Comparison of ENCODE assay signal across 1 cellular context in the genomic region with DNA sequence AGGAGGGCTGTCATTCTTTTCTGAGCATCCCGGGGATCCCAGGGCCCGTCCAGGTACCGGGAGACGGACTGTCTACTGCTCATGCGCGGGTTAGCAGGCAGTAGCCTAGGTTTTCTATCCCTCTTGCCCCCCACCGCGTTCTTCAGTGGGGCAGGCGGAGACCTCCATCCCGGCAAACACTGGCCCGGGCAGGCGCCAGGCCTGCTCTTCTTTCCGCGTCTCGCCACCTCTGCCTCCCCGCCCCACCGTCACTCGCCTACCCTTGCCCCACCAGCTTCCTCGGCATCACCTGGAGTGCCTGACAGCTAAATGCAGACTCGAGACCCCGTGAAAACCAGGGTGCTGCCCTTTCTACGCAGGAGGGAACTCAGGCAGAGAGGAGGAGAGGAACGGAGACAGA.
TF ChIP-seq lines count a peak whose summit lies in the region.

No MANE protein-coding gene starts in this region.

TF ChIP-seq in GM23338, 12 proteins besides CTCF, POLR2A, EP300 and RAD21 (continued from another document):
- TF ChIP-seq, protein P1, sequence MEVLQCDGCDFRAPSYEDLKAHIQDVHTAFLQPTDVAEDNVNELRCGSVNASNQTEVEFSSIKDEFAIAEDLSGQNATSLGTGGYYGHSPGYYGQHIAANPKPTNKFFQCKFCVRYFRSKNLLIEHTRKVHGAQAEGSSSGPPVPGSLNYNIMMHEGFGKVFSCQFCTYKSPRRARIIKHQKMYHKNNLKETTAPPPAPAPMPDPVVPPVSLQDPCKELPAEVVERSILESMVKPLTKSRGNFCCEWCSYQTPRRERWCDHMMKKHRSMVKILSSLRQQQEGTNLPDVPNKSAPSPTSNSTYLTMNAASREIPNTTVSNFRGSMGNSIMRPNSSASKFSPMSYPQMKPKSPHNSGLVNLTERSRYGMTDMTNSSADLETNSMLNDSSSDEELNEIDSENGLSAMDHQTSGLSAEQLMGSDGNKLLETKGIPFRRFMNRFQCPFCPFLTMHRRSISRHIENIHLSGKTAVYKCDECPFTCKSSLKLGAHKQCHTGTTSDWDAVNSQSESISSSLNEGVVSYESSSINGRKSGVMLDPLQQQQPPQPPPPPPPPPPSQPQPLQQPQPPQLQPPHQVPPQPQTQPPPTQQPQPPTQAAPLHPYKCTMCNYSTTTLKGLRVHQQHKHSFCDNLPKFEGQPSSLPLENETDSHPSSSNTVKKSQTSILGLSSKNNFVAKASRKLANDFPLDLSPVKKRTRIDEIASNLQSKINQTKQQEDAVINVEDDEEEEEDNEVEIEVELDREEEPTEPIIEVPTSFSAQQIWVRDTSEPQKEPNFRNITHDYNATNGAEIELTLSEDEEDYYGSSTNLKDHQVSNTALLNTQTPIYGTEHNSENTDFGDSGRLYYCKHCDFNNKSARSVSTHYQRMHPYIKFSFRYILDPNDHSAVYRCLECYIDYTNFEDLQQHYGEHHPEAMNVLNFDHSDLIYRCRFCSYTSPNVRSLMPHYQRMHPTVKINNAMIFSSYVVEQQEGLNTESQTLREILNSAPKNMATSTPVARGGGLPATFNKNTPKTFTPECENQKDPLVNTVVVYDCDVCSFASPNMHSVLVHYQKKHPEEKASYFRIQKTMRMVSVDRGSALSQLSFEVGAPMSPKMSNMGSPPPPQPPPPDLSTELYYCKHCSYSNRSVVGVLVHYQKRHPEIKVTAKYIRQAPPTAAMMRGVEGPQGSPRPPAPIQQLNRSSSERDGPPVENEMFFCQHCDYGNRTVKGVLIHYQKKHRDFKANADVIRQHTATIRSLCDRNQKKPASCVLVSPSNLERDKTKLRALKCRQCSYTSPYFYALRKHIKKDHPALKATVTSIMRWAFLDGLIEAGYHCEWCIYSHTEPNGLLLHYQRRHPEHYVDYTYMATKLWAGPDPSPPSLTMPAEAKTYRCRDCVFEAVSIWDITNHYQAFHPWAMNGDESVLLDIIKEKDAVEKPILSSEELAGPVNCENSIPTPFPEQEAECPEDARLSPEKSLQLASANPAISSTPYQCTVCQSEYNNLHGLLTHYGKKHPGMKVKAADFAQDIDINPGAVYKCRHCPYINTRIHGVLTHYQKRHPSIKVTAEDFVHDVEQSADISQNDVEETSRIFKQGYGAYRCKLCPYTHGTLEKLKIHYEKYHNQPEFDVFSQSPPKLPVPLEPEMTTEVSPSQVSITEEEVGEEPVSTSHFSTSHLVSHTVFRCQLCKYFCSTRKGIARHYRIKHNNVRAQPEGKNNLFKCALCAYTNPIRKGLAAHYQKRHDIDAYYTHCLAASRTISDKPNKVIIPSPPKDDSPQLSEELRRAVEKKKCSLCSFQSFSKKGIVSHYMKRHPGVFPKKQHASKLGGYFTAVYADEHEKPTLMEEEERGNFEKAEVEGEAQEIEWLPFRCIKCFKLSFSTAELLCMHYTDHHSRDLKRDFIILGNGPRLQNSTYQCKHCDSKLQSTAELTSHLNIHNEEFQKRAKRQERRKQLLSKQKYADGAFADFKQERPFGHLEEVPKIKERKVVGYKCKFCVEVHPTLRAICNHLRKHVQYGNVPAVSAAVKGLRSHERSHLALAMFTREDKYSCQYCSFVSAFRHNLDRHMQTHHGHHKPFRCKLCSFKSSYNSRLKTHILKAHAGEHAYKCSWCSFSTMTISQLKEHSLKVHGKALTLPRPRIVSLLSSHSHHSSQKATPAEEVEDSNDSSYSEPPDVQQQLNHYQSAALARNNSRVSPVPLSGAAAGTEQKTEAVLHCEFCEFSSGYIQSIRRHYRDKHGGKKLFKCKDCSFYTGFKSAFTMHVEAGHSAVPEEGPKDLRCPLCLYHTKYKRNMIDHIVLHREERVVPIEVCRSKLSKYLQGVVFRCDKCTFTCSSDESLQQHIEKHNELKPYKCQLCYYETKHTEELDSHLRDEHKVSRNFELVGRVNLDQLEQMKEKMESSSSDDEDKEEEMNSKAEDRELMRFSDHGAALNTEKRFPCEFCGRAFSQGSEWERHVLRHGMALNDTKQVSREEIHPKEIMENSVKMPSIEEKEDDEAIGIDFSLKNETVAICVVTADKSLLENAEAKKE (CRISPR knock-in tag; IDR thresholded peaks at IDR 0.05) = no peak
- TF ChIP-seq ZNF114 (CRISPR knock-in tag; IDR thresholded peaks at IDR 0.05) = no peak
- no peak for TF ChIP-seq EZH2phosphoT487 (IDR thresholded peaks at IDR 0.05; ENCODE audit: unreplicated experiment)
- no peak for TF ChIP-seq JUNB (IDR thresholded peaks at IDR 0.05; ENCODE audit: unreplicated experiment)
- TF ChIP-seq ZNF331 (CRISPR knock-in tag; IDR thresholded peaks at IDR 0.05; ENCODE audit: low read depth) = no peak
